Comparison of ENCODE assay signal across 1 cellular context in the genomic region with DNA sequence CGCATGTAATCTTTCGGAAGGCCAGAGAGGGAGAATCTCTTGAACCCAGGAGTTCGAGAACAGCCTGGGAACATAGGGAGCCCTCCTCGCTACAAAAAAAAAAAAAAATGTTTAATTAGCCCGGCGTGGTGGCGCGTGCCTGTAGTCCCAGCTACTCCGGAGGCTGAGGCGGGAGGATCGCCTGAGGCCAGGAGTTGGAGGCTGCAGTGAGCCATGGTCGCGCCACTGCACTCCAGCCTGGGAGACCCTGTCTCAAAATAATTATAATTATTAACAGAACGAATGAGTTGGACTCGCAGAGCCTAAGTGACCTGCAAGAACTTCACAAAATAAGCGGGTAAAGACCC.
TF ChIP-seq lines count a peak whose summit lies in the region.

No MANE protein-coding gene starts in this region.

TF ChIP-seq in HCT116, 20 proteins besides CTCF, POLR2A, EP300 and RAD21 (continued from another document):
- TF ChIP-seq POLR2AphosphoS5 (IDR thresholded peaks at IDR 0.05; ENCODE audit: low read depth, low read length) (no peak), ATF3 (IDR thresholded peaks at IDR 0.05) (no peak)
